1 cellular context compared by ENCODE assay signal in genomic region chr13:30480292-30480947, GRCh38.
TF ChIP-seq lines count a peak whose summit lies in the region.

No MANE protein-coding gene starts in this region.

TF ChIP-seq in GM23338, 12 proteins besides CTCF, POLR2A, EP300 and RAD21 (continued from another document):
- TF ChIP-seq, protein P1, sequence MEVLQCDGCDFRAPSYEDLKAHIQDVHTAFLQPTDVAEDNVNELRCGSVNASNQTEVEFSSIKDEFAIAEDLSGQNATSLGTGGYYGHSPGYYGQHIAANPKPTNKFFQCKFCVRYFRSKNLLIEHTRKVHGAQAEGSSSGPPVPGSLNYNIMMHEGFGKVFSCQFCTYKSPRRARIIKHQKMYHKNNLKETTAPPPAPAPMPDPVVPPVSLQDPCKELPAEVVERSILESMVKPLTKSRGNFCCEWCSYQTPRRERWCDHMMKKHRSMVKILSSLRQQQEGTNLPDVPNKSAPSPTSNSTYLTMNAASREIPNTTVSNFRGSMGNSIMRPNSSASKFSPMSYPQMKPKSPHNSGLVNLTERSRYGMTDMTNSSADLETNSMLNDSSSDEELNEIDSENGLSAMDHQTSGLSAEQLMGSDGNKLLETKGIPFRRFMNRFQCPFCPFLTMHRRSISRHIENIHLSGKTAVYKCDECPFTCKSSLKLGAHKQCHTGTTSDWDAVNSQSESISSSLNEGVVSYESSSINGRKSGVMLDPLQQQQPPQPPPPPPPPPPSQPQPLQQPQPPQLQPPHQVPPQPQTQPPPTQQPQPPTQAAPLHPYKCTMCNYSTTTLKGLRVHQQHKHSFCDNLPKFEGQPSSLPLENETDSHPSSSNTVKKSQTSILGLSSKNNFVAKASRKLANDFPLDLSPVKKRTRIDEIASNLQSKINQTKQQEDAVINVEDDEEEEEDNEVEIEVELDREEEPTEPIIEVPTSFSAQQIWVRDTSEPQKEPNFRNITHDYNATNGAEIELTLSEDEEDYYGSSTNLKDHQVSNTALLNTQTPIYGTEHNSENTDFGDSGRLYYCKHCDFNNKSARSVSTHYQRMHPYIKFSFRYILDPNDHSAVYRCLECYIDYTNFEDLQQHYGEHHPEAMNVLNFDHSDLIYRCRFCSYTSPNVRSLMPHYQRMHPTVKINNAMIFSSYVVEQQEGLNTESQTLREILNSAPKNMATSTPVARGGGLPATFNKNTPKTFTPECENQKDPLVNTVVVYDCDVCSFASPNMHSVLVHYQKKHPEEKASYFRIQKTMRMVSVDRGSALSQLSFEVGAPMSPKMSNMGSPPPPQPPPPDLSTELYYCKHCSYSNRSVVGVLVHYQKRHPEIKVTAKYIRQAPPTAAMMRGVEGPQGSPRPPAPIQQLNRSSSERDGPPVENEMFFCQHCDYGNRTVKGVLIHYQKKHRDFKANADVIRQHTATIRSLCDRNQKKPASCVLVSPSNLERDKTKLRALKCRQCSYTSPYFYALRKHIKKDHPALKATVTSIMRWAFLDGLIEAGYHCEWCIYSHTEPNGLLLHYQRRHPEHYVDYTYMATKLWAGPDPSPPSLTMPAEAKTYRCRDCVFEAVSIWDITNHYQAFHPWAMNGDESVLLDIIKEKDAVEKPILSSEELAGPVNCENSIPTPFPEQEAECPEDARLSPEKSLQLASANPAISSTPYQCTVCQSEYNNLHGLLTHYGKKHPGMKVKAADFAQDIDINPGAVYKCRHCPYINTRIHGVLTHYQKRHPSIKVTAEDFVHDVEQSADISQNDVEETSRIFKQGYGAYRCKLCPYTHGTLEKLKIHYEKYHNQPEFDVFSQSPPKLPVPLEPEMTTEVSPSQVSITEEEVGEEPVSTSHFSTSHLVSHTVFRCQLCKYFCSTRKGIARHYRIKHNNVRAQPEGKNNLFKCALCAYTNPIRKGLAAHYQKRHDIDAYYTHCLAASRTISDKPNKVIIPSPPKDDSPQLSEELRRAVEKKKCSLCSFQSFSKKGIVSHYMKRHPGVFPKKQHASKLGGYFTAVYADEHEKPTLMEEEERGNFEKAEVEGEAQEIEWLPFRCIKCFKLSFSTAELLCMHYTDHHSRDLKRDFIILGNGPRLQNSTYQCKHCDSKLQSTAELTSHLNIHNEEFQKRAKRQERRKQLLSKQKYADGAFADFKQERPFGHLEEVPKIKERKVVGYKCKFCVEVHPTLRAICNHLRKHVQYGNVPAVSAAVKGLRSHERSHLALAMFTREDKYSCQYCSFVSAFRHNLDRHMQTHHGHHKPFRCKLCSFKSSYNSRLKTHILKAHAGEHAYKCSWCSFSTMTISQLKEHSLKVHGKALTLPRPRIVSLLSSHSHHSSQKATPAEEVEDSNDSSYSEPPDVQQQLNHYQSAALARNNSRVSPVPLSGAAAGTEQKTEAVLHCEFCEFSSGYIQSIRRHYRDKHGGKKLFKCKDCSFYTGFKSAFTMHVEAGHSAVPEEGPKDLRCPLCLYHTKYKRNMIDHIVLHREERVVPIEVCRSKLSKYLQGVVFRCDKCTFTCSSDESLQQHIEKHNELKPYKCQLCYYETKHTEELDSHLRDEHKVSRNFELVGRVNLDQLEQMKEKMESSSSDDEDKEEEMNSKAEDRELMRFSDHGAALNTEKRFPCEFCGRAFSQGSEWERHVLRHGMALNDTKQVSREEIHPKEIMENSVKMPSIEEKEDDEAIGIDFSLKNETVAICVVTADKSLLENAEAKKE (CRISPR knock-in tag; IDR thresholded peaks at IDR 0.05): no peak
